Comparison of ENCODE assay signal across 12 cellular contexts in genomic region chr18:79934311-79935097, GRCh38. TPM values are rescaled to one million over a fixed set of nuclear protein-coding genes. Genes with fewer than 3 reads are reported as not detected.
DNase-seq lines count a peak whose midpoint lies in the region; ATAC-seq and TF ChIP-seq lines count a peak whose summit lies in the region.
"Had no signal": no experiment of that assay in that cellular context is flagged by ENCODE, and none has a peak within 500 bp of the region (broad histone marks: within the 10 kb centered on the region; RNA-seq: fewer than 3 reads in every experiment).

No MANE protein-coding gene starts in this region.

- peaks cover 63 to 89% (median 77%) of the 10 kb centered on the region in 3 donors for H3K36me3 Mint-ChIP-seq in immature natural killer cell

- H3K4me3 ChIP-seq in Peyer's patch, result no peak overlapping the region
- H3K4me3 ChIP-seq: esophagus squamous epithelium, vagina had no signal

- H3K9me3 Mint-ChIP-seq in immature natural killer cell, result peaks cover 12 to 43% (median 37%) of the 10 kb centered on the region in 6 donors

- DNase-seq in GF-D8 (lab: John Stamatoyannopoulos, UW), result peak; percentile 89
- peak in 2 of 3 donors; percentile 51 to 69 for DNase-seq in Peyer's patch
- DNase-seq in Right ventricle myocardium superior, result peak; percentile 66
- DNase-seq in posterior cingulate gyrus, result peak in 6 of 10 donors; percentile 2 to 77 (median 39)
- DNase-seq in T-helper 1 cell, result no peak
- DNase-seq in immature natural killer cell, result no peak
- DNase-seq: esophagus squamous epithelium, NCI-H510A treated with DMSO at 0.1 percent for 48 hours had no signal

- H3K4me3 Mint-ChIP-seq in immature natural killer cell, result no peak overlapping the region

- H3K27me3 ChIP-seq in Peyer's patch, result no peaks in the 10 kb centered on the region
- H3K27me3 ChIP-seq: esophagus squamous epithelium, vagina had no signal

- peaks cover 0 to 16% (median 0%) of the 10 kb centered on the region in 3 donors for H3K36me3 ChIP-seq in Peyer's patch

- H3K27me3 Mint-ChIP-seq in immature natural killer cell (ENCODE audit: low read depth in 3 of 3), result peaks cover 2 to 12% (median 3%) of the 10 kb centered on the region in 3 donors
- H3K27me3 Mint-ChIP-seq: IgD-negative memory B cell had no signal

- peak; percentile 95 for ATAC-seq in Right ventricle myocardium superior (ENCODE audit: poor library complexity)
- no peak for ATAC-seq in HG02884 (IDR thresholded peaks at IDR 0.05; ENCODE audit: unreplicated experiment)
- no peak for ATAC-seq in HG03108 (IDR thresholded peaks at IDR 0.05; ENCODE audit: unreplicated experiment)

- peak in 3 of 6 experiments; percentile 39 to 51 (median 42) for TF ChIP-seq CTCF in Peyer's patch (IDR thresholded peaks at IDR 0.05)

- peaks cover 0 to 14% (median 0%) of the 10 kb centered on the region in 4 donors for H3K4me1 ChIP-seq in Peyer's patch

- peak overlapping the region in 2 of 4 donors; percentile 18 to 57 for H3K27ac ChIP-seq in Peyer's patch
- H3K27ac ChIP-seq: esophagus squamous epithelium, vagina had no signal

- intact Hi-C loops in Right ventricle myocardium superior (cut with DNase I), result no loop called here
- intact Hi-C loops in posterior cingulate gyrus (cut with DNase I), result no loop called here

- peaks cover 0 to 18% (median 1%) of the 10 kb centered on the region in 4 donors for H3K9me3 ChIP-seq in Peyer's patch

- H3K27ac Mint-ChIP-seq in immature natural killer cell, result no peak overlapping the region
- H3K27ac Mint-ChIP-seq: IgD-negative memory B cell had no signal

- H3K4me1 Mint-ChIP-seq in immature natural killer cell, result peaks cover 0 to 11% of the 10 kb centered on the region in 2 donors

- no peak for TF ChIP-seq POLR2A in Peyer's patch (IDR thresholded peaks at IDR 0.05)

RNA-seq across cellular contexts. Expression of gene SLC66A2, which starts 16.9 kb away (rescaled TPM):
- 10 to 100 TPM; 28.0 to 41.4 (median 34.9) TPM for total RNA-seq in Peyer's patch
- 25.4 TPM for total RNA-seq in Right ventricle myocardium superior
- 10 to 100 TPM in 2 of 3 donors, 1 to 10 TPM in 1; 9.0 to 16.5 (median 11.8) TPM for polyA plus RNA-seq in immature natural killer cell

RNA-seq across cellular contexts. Expression of gene HSBP1L1, which starts 29.9 kb away (rescaled TPM):
- total RNA-seq in Peyer's patch (10 to 100 TPM; 14.9 to 64.9 (median 47.8) TPM), Right ventricle myocardium superior (13.8 TPM)
- polyA plus RNA-seq in immature natural killer cell, result 10 to 100 TPM in 1 of 3 donors, 1 to 10 TPM in 2; 4.2 to 11.8 (median 9.8) TPM

RNA-seq across cellular contexts. Expression of gene TXNL4A, which starts 53.9 kb away (rescaled TPM):
- total RNA-seq in Peyer's patch, result 10 to 100 TPM; 14.0 to 44.5 (median 19.4) TPM
- 78.2 TPM for total RNA-seq in Right ventricle myocardium superior
- 100 to 1,000 TPM; 209 to 330 (median 248) TPM for polyA plus RNA-seq in immature natural killer cell

Comparison
In these comparisons a context has a peak if more than half of its experiments do, and no peak if none do; other contexts are left out.
1. DNase-seq: peak in GF-D8 (single experiment), Peyer's patch (2 of 3), Right ventricle myocardium superior (single experiment) and posterior cingulate gyrus (6 of 10); none in T-helper 1 cell (0 of 5) and immature natural killer cell (0 of 3).